ENCODE assay signal across 8 cellular contexts in genomic region chr5:129459485-129460120, GRCh38. TPM values are rescaled to one million over a fixed set of nuclear protein-coding genes. Genes with fewer than 3 reads are reported as not detected.
DNase-seq lines count a peak whose midpoint lies in the region; ATAC-seq, FAIRE-seq and TF ChIP-seq lines count a peak whose summit lies in the region.

No MANE protein-coding gene starts in this region.

- ATAC-seq in SK-N-SH treated with all-trans-retinoic acid at 6 μM for 48 hours = peak; percentile 83
- ATAC-seq in Right ventricle myocardium superior (ENCODE audit: poor library complexity) = peak; percentile 84
- ATAC-seq in pancreas = peak; percentile 31 to 78 (median 71)
- ATAC-seq in GM21825 (IDR thresholded peaks at IDR 0.05; ENCODE audit: unreplicated experiment) = no peak
- no peak for ATAC-seq in GM19035 (IDR thresholded peaks at IDR 0.05; ENCODE audit: unreplicated experiment)

- intact Hi-C loops in Right ventricle myocardium superior (cut with DNase I) (no loop called here), pancreas (cut with DNase I) (no loop called here)

- H3K9me3 ChIP-seq in pancreas = no peaks in the 10 kb centered on the region

- no peaks in the 10 kb centered on the region for H3K36me3 ChIP-seq in pancreas

- no peak for FAIRE-seq in pancreas (lab: Jason Lieb, UNC)

- H3K27me3 ChIP-seq in pancreas = no peaks in the 10 kb centered on the region

- no peak overlapping the region for H3K27ac ChIP-seq in pancreas

- WGBS in pancreas, 2 donors = 22% methylated on average over 37 of the region's 37 CpGs

- H3K4me1 ChIP-seq in pancreas = no peaks in the 10 kb centered on the region

- TF ChIP-seq CTCF in pancreas (IDR thresholded peaks at IDR 0.05) = no peak

- DNase-seq in EH (ENCODE audit: low read depth) (peak; percentile 17), Right ventricle myocardium superior (peak; percentile 60), pancreas (peak in 5 of 6 donors; percentile 20 to 80 (median 32)), 8988T (no peak)
- DNase-seq in stimulated activated CD4-positive, alpha-beta T cell treated with anti-CD3 and anti-CD28 coated beads, Interleukin-12 subunit alpha, Interleukin-12 subunit beta, amount 100 ng/mL, for 4 hours = no peak

- H3K4me3 ChIP-seq in pancreas = peak overlapping the region; percentile 16 to 61 (median 39)

TF ChIP-seq in SK-N-SH treated with all-trans-retinoic acid at 6 μM for 48 hours, 23 proteins besides CTCF, POLR2A, EP300 and RAD21:
- TF ChIP-seq ZNF70 (CRISPR knock-in tag; IDR thresholded peaks at IDR 0.05) = no peak
- TF ChIP-seq ZFP30 (CRISPR knock-in tag; IDR thresholded peaks at IDR 0.05) = no peak
- TF ChIP-seq PPARA (CRISPR knock-in tag; IDR thresholded peaks at IDR 0.05; ENCODE audit: borderline replicate concordance) = no peak
- no peak for TF ChIP-seq GLIS3 (CRISPR knock-in tag; IDR thresholded peaks at IDR 0.05)
- TF ChIP-seq CSDC2 (CRISPR knock-in tag; IDR thresholded peaks at IDR 0.05) = no peak
- TF ChIP-seq ZFP3 (CRISPR knock-in tag; IDR thresholded peaks at IDR 0.05) = no peak
- no peak for TF ChIP-seq RARB (CRISPR knock-in tag; IDR thresholded peaks at IDR 0.05)
- no peak for TF ChIP-seq ZNF565 (CRISPR knock-in tag; conservative IDR thresholded peaks at IDR 0.05; ENCODE audit: low read depth)
- TF ChIP-seq ZC3H10 (CRISPR knock-in tag; IDR thresholded peaks at IDR 0.05) = no peak
- TF ChIP-seq ZNF8 (CRISPR knock-in tag; IDR thresholded peaks at IDR 0.05) = no peak
- TF ChIP-seq CSRNP3 (CRISPR knock-in tag; IDR thresholded peaks at IDR 0.05) = no peak
- no peak for TF ChIP-seq TCF4 (CRISPR knock-in tag; IDR thresholded peaks at IDR 0.05; ENCODE audit: borderline replicate concordance)
- no peak for TF ChIP-seq TOX (CRISPR knock-in tag; IDR thresholded peaks at IDR 0.05; ENCODE audit: borderline replicate concordance)
- no peak for TF ChIP-seq ISL1 (CRISPR knock-in tag; IDR thresholded peaks at IDR 0.05)
- TF ChIP-seq ARNTL (CRISPR knock-in tag; IDR thresholded peaks at IDR 0.05; ENCODE audit: borderline replicate concordance, low read depth) = no peak
- no peak for TF ChIP-seq POU6F1 (CRISPR knock-in tag; IDR thresholded peaks at IDR 0.05; ENCODE audit: borderline replicate concordance, low read depth)
- TF ChIP-seq PATZ1 (CRISPR knock-in tag; IDR thresholded peaks at IDR 0.05; ENCODE audit: borderline replicate concordance) = no peak
- no peak for TF ChIP-seq BACH2 (CRISPR knock-in tag; IDR thresholded peaks at IDR 0.05; ENCODE audit: borderline replicate concordance)
- TF ChIP-seq ESRRG (CRISPR knock-in tag; IDR thresholded peaks at IDR 0.05) = no peak
- no peak for TF ChIP-seq SNAI2 (CRISPR knock-in tag; IDR thresholded peaks at IDR 0.05)

RNA-seq across cellular contexts. Expression of gene ADAMTS19, which starts 0.5 kb away (rescaled TPM):
- 0.81 TPM for total RNA-seq in Right ventricle myocardium superior
- total RNA-seq in pancreas = under 1 TPM in 5 of 6 donors, not detected in 1; 0.06 to 0.22 (median 0.12) TPM
- under 1 TPM; 0.02 to 0.04 TPM for polyA plus RNA-seq in pancreas

Comparison
In these comparisons a context has a peak if more than half of its experiments do, and no peak if none do; other contexts are left out.
1. DNase-seq: peak in EH (single experiment), Right ventricle myocardium superior (single experiment) and pancreas (5 of 6); none in 8988T (single experiment) and stimulated activated CD4-positive, alpha-beta T cell treated with anti-CD3 and anti-CD28 coated beads, Interleukin-12 subunit alpha, Interleukin-12 subunit beta, amount 100 ng/mL, for 4 hours (single experiment).
2. ATAC-seq: peak in SK-N-SH treated with all-trans-retinoic acid at 6 μM for 48 hours (single experiment), Right ventricle myocardium superior (single experiment) and pancreas (4 of 4); none in GM21825 (single experiment) and GM19035 (single experiment).